ENCODE assay signal across 8 cellular contexts in genomic region chr9:110050925-110051355, GRCh38.
DNase-seq lines count a peak whose midpoint lies in the region; ATAC-seq, FAIRE-seq and TF ChIP-seq lines count a peak whose summit lies in the region.

No MANE protein-coding gene starts in this region.

- TF ChIP-seq CTCF in DOHH2 (IDR thresholded peaks at IDR 0.05; ENCODE audit: low read depth, low read length, poor library complexity, severe bottlenecking) (no peak), activated B cell treated with CpG ODN at 0.5 μM for 24 hours (IDR thresholded peaks at IDR 0.05) (no peak), right atrium auricular region (IDR thresholded peaks at IDR 0.05) (no peak)

- H3K4me1 ChIP-seq in DOHH2 (ENCODE audit: control insufficient read depth, low read length) (peaks cover 65% of the 10 kb centered on the region), right atrium auricular region (peaks cover 0 to 42% of the 10 kb centered on the region in 2 donors)

- H3K27me3 Mint-ChIP-seq in activated B cell treated with CpG ODN at 0.5 μM for 24 hours = no peaks in the 10 kb centered on the region

- POLR2A ChIA-PET in activated B cell treated with CpG ODN at 0.5 μM for 24 hours (lab: Charles Lee) = interaction anchor here (0.6 to 12.0 kb wide), 11 partner anchors 9 to 144 kb away, joined by 3 to 412 read pairs (median 4); no protein-coding TSS in a partner anchor

- H3K27ac Mint-ChIP-seq in activated B cell treated with CpG ODN at 0.5 μM for 24 hours = peak overlapping the region; percentile 80

- H3K4me2 ChIP-seq in DOHH2 (ENCODE audit: low read length) = peak overlapping the region; percentile 96

- H3K27ac ChIP-seq in DOHH2 (ENCODE audit: low read depth, low read length) (no peak overlapping the region), right atrium auricular region (peak overlapping the region; percentile 79 to 82)

- peaks cover 6% of the 10 kb centered on the region; the same call in 1 of the 2 replicates for H4K20me1 ChIP-seq in DOHH2 (ENCODE audit: control insufficient read depth, insufficient read depth, low read depth, low read length)

- ATAC-seq in GM19467 (IDR thresholded peaks at IDR 0.05; ENCODE audit: unreplicated experiment) (peak; percentile 43), HG03575 (IDR thresholded peaks at IDR 0.05; ENCODE audit: extremely low read depth, insufficient number of reproducible peaks, low FRiP score, unreplicated experiment) (peak; percentile 44), activated B cell treated with CpG ODN at 0.5 μM for 24 hours (ENCODE audit: low read depth) (peak; percentile 23)

- no peak for DNase-seq in activated B cell treated with CpG ODN at 0.5 μM for 24 hours
- peak; percentile 74 for DNase-seq in right atrium auricular region (ENCODE audit: low spot score)
- DNase-seq in urothelium cell line (ENCODE audit: low spot score) = peak; percentile 58
- no peak for DNase-seq in pons (ENCODE audit: low spot score)
- no peak for DNase-seq in G401 (ENCODE audit: low spot score)

- peak overlapping the region; percentile 99 for H3K4me3 Mint-ChIP-seq in activated B cell treated with CpG ODN at 0.5 μM for 24 hours

- H3F3A ChIP-seq in DOHH2 (ENCODE audit: control insufficient read depth, insufficient read depth) = no peaks in the 10 kb centered on the region

- CTCF ChIA-PET in activated B cell treated with CpG ODN at 0.5 μM for 24 hours (lab: Charles Lee) = interaction anchor here (1.2 to 4.1 kb wide), 4 partner anchors 19 to 147 kb away, joined by 3 to 25 read pairs (median 4); no protein-coding TSS in a partner anchor

- H3K79me2 ChIP-seq in DOHH2 (ENCODE audit: control insufficient read depth, low read length) = peaks cover 81% of the 10 kb centered on the region

- intact Hi-C loops in activated B cell treated with CpG ODN at 0.5 μM for 24 hours (cut with micrococcal nuclease) = loop anchor here (2.0 kb wide), 1 partner anchor 14 kb away; no protein-coding TSS in a partner anchor

- H3K4me3 ChIP-seq in DOHH2 (ENCODE audit: low read length) (peak overlapping the region; percentile 95), right atrium auricular region (peak overlapping the region; percentile 65 to 82)

- no peak for FAIRE-seq in urothelium cell line (lab: Jason Lieb, UNC)

- no peaks in the 10 kb centered on the region for H3K9me2 ChIP-seq in DOHH2 (replicated peaks; ENCODE audit: control insufficient read depth, low read length)

- in situ Hi-C loops in G401 (cut with HindIII; ENCODE audit: low sequenced_read_pairs) = no loop called here

- peaks cover 56% of the 10 kb centered on the region for H3K36me3 Mint-ChIP-seq in activated B cell treated with CpG ODN at 0.5 μM for 24 hours (ENCODE audit: low read depth)

- H3K27me3 ChIP-seq in DOHH2 (ENCODE audit: control insufficient read depth, low read length) (no peaks in the 10 kb centered on the region), right atrium auricular region (no peaks in the 10 kb centered on the region)

- H3K9me3 ChIP-seq in DOHH2 (ENCODE audit: control insufficient read depth, insufficient read depth, low read length) (no peaks in the 10 kb centered on the region), right atrium auricular region (no peaks in the 10 kb centered on the region)

- H3K36me3 ChIP-seq in DOHH2 (ENCODE audit: control insufficient read depth, low read length) (peaks cover 56% of the 10 kb centered on the region), right atrium auricular region (no peaks in the 10 kb centered on the region)

- H3K4me1 Mint-ChIP-seq in activated B cell treated with CpG ODN at 0.5 μM for 24 hours = peaks cover 63% of the 10 kb centered on the region

- no peaks in the 10 kb centered on the region for H3K9me3 Mint-ChIP-seq in activated B cell treated with CpG ODN at 0.5 μM for 24 hours

Comparison
In these comparisons a context has a peak if more than half of its experiments do, and no peak if none do; other contexts are left out.
1. DNase-seq: peak in right atrium auricular region (single experiment) and urothelium cell line (single experiment); none in activated B cell treated with CpG ODN at 0.5 μM for 24 hours (single experiment), pons (single experiment) and G401 (single experiment).
2. Peak in every context shown above with its lines, with median percentiles within 50 percentile points of each other: ATAC-seq.